ENCODE assay signal across 8 cellular contexts in the genomic region with DNA sequence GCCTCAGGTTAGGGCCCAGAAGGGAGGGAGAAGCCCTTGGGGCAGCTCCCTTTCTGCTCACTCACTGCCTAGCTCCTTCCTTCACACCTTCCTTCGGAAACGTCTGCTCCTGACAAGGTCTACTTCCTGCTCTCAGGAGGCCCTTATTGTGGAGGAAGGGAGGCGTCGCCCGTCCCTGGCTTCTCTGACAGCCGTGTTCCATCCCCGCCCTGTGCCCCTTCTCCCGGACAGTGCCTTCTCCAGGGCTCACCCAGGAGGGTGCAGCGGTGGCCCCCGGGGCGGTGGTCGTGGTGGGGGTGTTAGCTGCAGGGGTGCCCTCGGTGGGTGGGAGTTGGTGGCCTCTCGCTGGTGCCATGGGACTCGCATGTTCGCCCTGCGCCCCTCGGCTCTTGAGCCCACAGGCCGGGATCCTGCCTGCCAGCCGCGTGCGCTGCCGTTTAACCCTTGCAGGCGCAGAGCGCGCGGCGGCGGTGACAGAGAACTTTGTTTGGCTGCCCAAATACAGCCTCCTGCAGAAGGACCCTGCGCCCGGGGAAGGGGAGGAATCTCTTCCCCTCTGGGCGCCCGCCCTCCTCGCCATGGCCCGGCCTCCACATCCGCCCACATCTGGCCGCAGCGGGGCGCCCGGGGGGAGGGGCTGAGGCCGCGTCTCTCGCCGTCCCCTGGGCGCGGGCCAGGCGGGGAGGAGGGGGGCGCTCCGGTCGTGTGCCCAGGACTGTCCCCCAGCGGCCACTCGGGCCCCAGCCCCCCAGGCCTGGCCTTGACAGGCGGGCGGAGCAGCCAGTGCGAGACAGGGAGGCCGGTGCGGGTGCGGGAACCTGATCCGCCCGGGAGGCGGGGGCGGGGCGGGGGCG.
DNase-seq lines count a peak whose midpoint lies in the region; ATAC-seq and TF ChIP-seq lines count a peak whose summit lies in the region.

No MANE protein-coding gene starts in this region.

- POLR2A ChIA-PET in HEK293 (lab: Yijun Ruan, JAX) = interaction anchor here (0.6 to 1.5 kb wide), 3 partner anchors 9 to 366 kb away, joined by 3 to 5 read pairs (median 3); no protein-coding TSS in a partner anchor

- ATAC-seq in DND-41 (ENCODE audit: insufficient read depth, low read depth) = peak; percentile 78

- H3K4me2 ChIP-seq in DND-41 (ENCODE audit: insufficient read depth, low read length) = peak overlapping the region; percentile 94

- DNase-seq in DND-41 (peak; percentile 87), NCI-H2227 treated with DMSO at 0.1 percent for 48 hours (lab: John Stamatoyannopoulos, UW) (peak; percentile 44), activated T-cell treated with anti-CD3 and anti-CD28 coated beads for 1 hour (ENCODE audit: low read depth) (peak; percentile 46), epithelial cell of prostate (ENCODE audit: low read depth, low spot score) (no peak), midbrain (lab: John Stamatoyannopoulos, UW) (peak; percentile 45), substantia nigra (lab: John Stamatoyannopoulos, UW) (peak in 28 of 49 donors; percentile 10 to 90 (median 48)), NCI-H345 (lab: John Stamatoyannopoulos, UW) (no peak)

- peaks cover 6% of the 10 kb centered on the region; the same call in 1 of the 2 replicates for H3K36me3 ChIP-seq in DND-41 (ENCODE audit: insufficient read depth, low read length)
- no peaks in the 10 kb centered on the region for H3K36me3 ChIP-seq in HEK293 (ENCODE audit: control insufficient read depth in 2 of 2, insufficient read depth in 1 of 2, low read length in 2 of 2)

- H3K79me2 ChIP-seq in DND-41 (ENCODE audit: insufficient read depth, low read length) = peaks cover 45% of the 10 kb centered on the region

- peak overlapping the region; percentile 88 for H3K9ac ChIP-seq in DND-41 (ENCODE audit: low read depth, low read length)

- peak overlapping the region; percentile 85 to 95; a peak in 3 of 4 replicates for H3K4me3 ChIP-seq in DND-41 (ENCODE audit: low read depth in 1 of 2, low read length in 2 of 2)
- peak overlapping the region; percentile 76 for H3K4me3 ChIP-seq in HEK293 (ENCODE audit: low read depth, low read length)

- H3K27ac ChIP-seq in DND-41 (ENCODE audit: low read length) (peak overlapping the region; percentile 74), HEK293 (ENCODE audit: extremely low read depth, low read depth, low read length) (peak overlapping the region; percentile 47; the same call in 1 of the 2 replicates), epithelial cell of prostate (peak overlapping the region; percentile 15), substantia nigra (ENCODE audit: low read depth, low read length, poor library complexity, severe bottlenecking) (peak overlapping the region; percentile 45)

- CTCF ChIA-PET in HEK293 (lab: Yijun Ruan, JAX) = interaction anchor here (0.8 to 1.3 kb wide), 3 partner anchors 42 to 92 kb away, joined by 3 to 5 read pairs (median 3); no protein-coding TSS in a partner anchor

- H4K20me1 ChIP-seq in DND-41 (ENCODE audit: insufficient read depth, low read length) = peaks cover 42% of the 10 kb centered on the region

- H3K9me3 ChIP-seq in DND-41 (ENCODE audit: insufficient read depth, low read length, severe bottlenecking) (no peaks in the 10 kb centered on the region), HEK293 (ENCODE audit: control insufficient read depth, insufficient read depth, low read depth, low read length) (no peaks in the 10 kb centered on the region)

- peaks cover 52% of the 10 kb centered on the region for H3K4me1 ChIP-seq in DND-41 (ENCODE audit: insufficient read depth, low read length)
- H3K4me1 ChIP-seq in HEK293 (ENCODE audit: control insufficient read depth, insufficient read depth, low read length) = peaks cover 15% of the 10 kb centered on the region

- no peak for TF ChIP-seq CTCF in DND-41 (IDR thresholded peaks at IDR 0.05; ENCODE audit: borderline replicate concordance, extremely low read depth, low read length, poor library complexity, severe bottlenecking)
- 0 out of 2 replicates have a peak, but pooled peaks have one; percentile 7 for TF ChIP-seq CTCF in HEK293 (tag by site-specific recombination; IDR thresholded peaks at IDR 0.05)

- no peaks in the 10 kb centered on the region for H3K27me3 ChIP-seq in DND-41 (ENCODE audit: insufficient read depth, low read length, poor library complexity)

- peak overlapping the region; percentile 54 for H2AFZ ChIP-seq in DND-41 (ENCODE audit: low read depth, low read length)

TF ChIP-seq in HEK293, 187 proteins besides CTCF, POLR2A, EP300 and RAD21 (continues in another document):
- TF ChIP-seq ZNF76 (tag by site-specific recombination; IDR thresholded peaks at IDR 0.05; ENCODE audit: borderline replicate concordance, low read depth) (no peak), ZNF138 (tag by site-specific recombination; IDR thresholded peaks at IDR 0.05; ENCODE audit: borderline replicate concordance) (no peak), ZNF670 (tag by site-specific recombination; IDR thresholded peaks at IDR 0.05; ENCODE audit: low read depth) (no peak), ZNF623 (tag by site-specific recombination; IDR thresholded peaks at IDR 0.05) (no peak), ZNF747 (tag by site-specific recombination; IDR thresholded peaks at IDR 0.05) (no peak), ZNF658 (tag by site-specific recombination; IDR thresholded peaks at IDR 0.05) (no peak), ZNF292 (tag by site-specific recombination; IDR thresholded peaks at IDR 0.05; ENCODE audit: borderline replicate concordance, low read depth) (no peak), ZNF660 (tag by site-specific recombination; IDR thresholded peaks at IDR 0.05) (peak; percentile 28; the same call in 1 of the 2 replicates), BCL11B (tag by site-specific recombination; IDR thresholded peaks at IDR 0.05; ENCODE audit: low read depth) (no peak), ZNF266 (tag by site-specific recombination; IDR thresholded peaks at IDR 0.05; ENCODE audit: low read depth) (no peak), ZSCAN23 (tag by site-specific recombination; IDR thresholded peaks at IDR 0.05) (no peak), MZF1 (tag by site-specific recombination; IDR thresholded peaks at IDR 0.05; ENCODE audit: borderline replicate concordance) (no peak), ZEB2 (tag by site-specific recombination; IDR thresholded peaks at IDR 0.05) (peak; percentile 72), ZBTB8A (tag by site-specific recombination; IDR thresholded peaks at IDR 0.05) (peak; percentile 97), KLF10 (tag by site-specific recombination; IDR thresholded peaks at IDR 0.05) (peak; percentile 94), GLIS1 (tag by site-specific recombination; IDR thresholded peaks at IDR 0.05) (peak; percentile 89), ZNF157 (tag by site-specific recombination; IDR thresholded peaks at IDR 0.05) (no peak), ZNF530 (tag by site-specific recombination; IDR thresholded peaks at IDR 0.05; ENCODE audit: low read depth) (no peak), ZNF544 (tag by site-specific recombination; IDR thresholded peaks at IDR 0.05) (no peak), ZNF768 (tag by site-specific recombination; IDR thresholded peaks at IDR 0.05) (no peak)
- TF ChIP-seq, protein P1, sequence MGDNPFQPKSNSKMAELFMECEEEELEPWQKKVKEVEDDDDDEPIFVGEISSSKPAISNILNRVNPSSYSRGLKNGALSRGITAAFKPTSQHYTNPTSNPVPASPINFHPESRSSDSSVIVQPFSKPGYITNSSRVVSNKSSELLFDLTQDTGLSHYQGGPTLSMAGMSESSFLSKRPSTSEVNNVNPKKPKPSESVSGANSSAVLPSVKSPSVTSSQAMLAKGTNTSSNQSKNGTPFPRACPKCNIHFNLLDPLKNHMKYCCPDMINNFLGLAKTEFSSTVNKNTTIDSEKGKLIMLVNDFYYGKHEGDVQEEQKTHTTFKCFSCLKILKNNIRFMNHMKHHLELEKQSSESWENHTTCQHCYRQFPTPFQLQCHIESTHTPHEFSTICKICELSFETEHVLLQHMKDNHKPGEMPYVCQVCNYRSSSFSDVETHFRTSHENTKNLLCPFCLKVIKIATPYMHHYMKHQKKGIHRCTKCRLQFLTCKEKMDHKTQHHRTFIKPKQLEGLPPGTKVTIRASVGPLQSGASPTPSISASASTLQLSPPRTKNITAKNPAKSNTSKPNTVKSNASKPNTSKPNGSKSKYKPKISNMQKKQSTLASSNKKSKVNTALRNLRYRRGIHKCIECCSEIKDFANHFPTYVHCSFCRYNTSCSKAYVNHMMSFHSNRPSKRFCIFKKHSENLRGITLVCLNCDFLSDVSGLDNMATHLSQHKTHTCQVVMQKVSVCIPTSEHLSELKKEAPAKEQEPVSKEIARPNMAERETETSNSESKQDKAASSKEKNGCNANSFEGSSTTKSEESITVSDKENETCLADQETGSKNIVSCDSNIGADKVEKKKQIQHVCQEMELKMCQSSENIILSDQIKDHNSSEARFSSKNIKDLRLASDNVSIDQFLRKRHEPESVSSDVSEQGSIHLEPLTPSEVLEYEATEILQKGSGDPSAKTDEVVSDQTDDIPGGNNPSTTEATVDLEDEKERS (tag by site-specific recombination; IDR thresholded peaks at IDR 0.05) = no peak
- TF ChIP-seq, protein P2, sequence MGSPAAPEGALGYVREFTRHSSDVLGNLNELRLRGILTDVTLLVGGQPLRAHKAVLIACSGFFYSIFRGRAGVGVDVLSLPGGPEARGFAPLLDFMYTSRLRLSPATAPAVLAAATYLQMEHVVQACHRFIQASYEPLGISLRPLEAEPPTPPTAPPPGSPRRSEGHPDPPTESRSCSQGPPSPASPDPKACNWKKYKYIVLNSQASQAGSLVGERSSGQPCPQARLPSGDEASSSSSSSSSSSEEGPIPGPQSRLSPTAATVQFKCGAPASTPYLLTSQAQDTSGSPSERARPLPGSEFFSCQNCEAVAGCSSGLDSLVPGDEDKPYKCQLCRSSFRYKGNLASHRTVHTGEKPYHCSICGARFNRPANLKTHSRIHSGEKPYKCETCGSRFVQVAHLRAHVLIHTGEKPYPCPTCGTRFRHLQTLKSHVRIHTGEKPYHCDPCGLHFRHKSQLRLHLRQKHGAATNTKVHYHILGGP (tag by site-specific recombination; IDR thresholded peaks at IDR 0.05) = no peak

Comparison
In these comparisons a context has a peak if more than half of its experiments do, and no peak if none do; other contexts are left out.
1. DNase-seq: peak in DND-41 (single experiment), NCI-H2227 treated with DMSO at 0.1 percent for 48 hours (single experiment), activated T-cell treated with anti-CD3 and anti-CD28 coated beads for 1 hour (single experiment), midbrain (single experiment) and substantia nigra (28 of 49); none in epithelial cell of prostate (single experiment) and NCI-H345 (single experiment).
2. H3K27ac ChIP-seq: peak in every context shown above with its lines; median percentile 74 in DND-41; 47 in HEK293; 45 in substantia nigra; 15 in epithelial cell of prostate.